24 cellular contexts compared by ENCODE assay signal in the genomic region with DNA sequence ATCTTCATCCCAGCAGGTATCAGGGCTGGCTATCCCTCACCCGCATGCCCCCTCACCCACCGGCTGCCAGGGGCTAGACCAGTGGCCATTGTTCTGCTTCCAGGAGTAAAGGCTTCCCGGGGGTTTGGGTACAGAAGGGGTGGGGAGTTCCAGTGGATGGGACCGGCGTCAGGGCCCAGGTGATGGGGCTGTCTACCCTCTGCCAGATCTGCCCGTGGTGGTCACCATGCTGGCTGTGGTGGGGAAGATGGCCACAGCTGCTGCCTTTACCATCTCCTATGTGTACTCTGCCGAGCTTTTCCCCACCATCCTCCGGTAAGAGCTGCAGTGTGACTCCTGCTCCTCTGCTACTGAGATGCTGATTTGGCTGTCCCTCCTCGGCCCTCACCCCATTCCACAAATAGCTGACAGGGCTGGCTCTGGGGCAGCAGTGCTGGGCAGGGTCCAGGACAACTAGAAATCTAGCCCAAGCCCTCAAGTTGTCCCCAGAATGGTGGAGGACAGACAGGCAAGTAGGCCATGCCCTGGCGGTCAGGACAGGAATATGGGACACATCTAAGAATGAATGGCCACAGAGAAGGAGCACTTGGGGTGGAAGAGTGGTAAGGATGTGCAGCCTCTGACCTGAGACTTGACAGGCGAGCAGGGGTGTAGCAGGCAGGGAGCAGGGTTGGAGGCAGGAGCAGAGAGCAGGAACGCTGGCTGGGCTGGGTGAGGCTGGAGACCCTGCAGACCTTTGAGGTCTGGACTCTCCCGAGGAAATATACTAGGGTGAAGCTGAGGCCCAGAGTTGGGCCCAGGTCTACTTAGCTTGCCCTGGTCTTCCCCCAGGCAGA. TPM values are rescaled to one million over a fixed set of nuclear protein-coding genes. Genes with fewer than 3 reads are reported as not detected.
"Had no signal": no experiment of that assay in that cellular context is flagged by ENCODE, and none has a peak within 500 bp of the region (broad histone marks: within the 10 kb centered on the region; RNA-seq: fewer than 3 reads in every experiment).

No MANE protein-coding gene starts in this region.

- ATAC-seq: effector memory CD8-positive, alpha-beta T cell; gastroesophageal sphincter; lower lobe of right lung; stimulated activated memory B cell treated with anti-CD40 and anti-IgM and Interleukin-4, amounts not matched to agents 10 μg/mL and 1 μg/mL and 100 μg/mL, for 72 hours had no signal

- H3K4me1 Mint-ChIP-seq: mesothelial cell of epicardium; nephron progenitor cell; stimulated activated memory B cell treated with anti-CD40 and anti-IgM and Interleukin-4, amounts not matched to agents 10 μg/mL and 1 μg/mL and 100 μg/mL, for 72 hours had no signal

- DNase-seq: effector memory CD8-positive, alpha-beta T cell; esophagus squamous epithelium; foreskin fibroblast; glutamatergic neuron; islet precursor cell; lower lobe of right lung; nephron progenitor cell; ovary; stimulated activated CD4-positive, alpha-beta T cell treated with anti-CD3 and anti-CD28 coated beads, Interleukin-2, amount 100 ng/mL, for 48 hours; stimulated activated CD8-positive, alpha-beta memory T cell treated with anti-CD3 and anti-CD28 coated beads, Interleukin-4, amount 100 ng/mL, for 48 hours; tibial artery; uterus had no signal

- H3K27ac Mint-ChIP-seq: dendritic cell treated with granulocyte-macrophage colony-stimulating factor and Interleukin-4, amounts not matched to agents 40 ng/mL and 50 ng/mL, for 4 days; effector memory CD8-positive, alpha-beta T cell; memory B cell; mesothelial cell of epicardium; nephron progenitor cell; stimulated activated memory B cell treated with anti-CD40 and anti-IgM and Interleukin-4, amounts not matched to agents 10 μg/mL and 1 μg/mL and 100 μg/mL, for 72 hours; stimulated activated naive CD8-positive, alpha-beta T cell treated with anti-CD3 and anti-CD28 coated beads, Interleukin-15, Interleukin-2, amounts not matched to agents 100 ng/mL and 50 ng/mL, for 24 hours had no signal

- H3K4me3 ChIP-seq: esophagus squamous epithelium, gastroesophageal sphincter, lower lobe of right lung, ovary, right atrium auricular region, smooth muscle cell, tibial artery, upper lobe of left lung, uterus had no signal

- H3K9me3 ChIP-seq: esophagus squamous epithelium, gastroesophageal sphincter, lower lobe of right lung, ovary, right atrium auricular region, tibial artery, upper lobe of left lung, uterus had no signal

- H3K4me3 Mint-ChIP-seq: dendritic cell treated with granulocyte-macrophage colony-stimulating factor and Interleukin-4, amounts not matched to agents 40 ng/mL and 50 ng/mL, for 4 days; effector memory CD8-positive, alpha-beta T cell; memory B cell; mesothelial cell of epicardium; nephron progenitor cell; stimulated activated memory B cell treated with anti-CD40 and anti-IgM and Interleukin-4, amounts not matched to agents 10 μg/mL and 1 μg/mL and 100 μg/mL, for 72 hours; stimulated activated naive CD8-positive, alpha-beta T cell treated with anti-CD3 and anti-CD28 coated beads, Interleukin-15, Interleukin-2, amounts not matched to agents 100 ng/mL and 50 ng/mL, for 24 hours had no signal

- H3K27ac ChIP-seq: esophagus squamous epithelium, gastroesophageal sphincter, lower lobe of right lung, ovary, right atrium auricular region, tibial artery, upper lobe of left lung, uterus had no signal

- H3K36me3 ChIP-seq: lower lobe of right lung, ovary, right atrium auricular region, uterus had no signal

- H3K4me2 ChIP-seq: smooth muscle cell had no signal

- H3K9me3 Mint-ChIP-seq: dendritic cell treated with granulocyte-macrophage colony-stimulating factor and Interleukin-4, amounts not matched to agents 40 ng/mL and 50 ng/mL, for 4 days; effector memory CD8-positive, alpha-beta T cell; memory B cell; mesothelial cell of epicardium; nephron progenitor cell; stimulated activated naive CD8-positive, alpha-beta T cell treated with anti-CD3 and anti-CD28 coated beads, Interleukin-15, Interleukin-2, amounts not matched to agents 100 ng/mL and 50 ng/mL, for 24 hours had no signal

- H3K27me3 Mint-ChIP-seq: dendritic cell treated with granulocyte-macrophage colony-stimulating factor and Interleukin-4, amounts not matched to agents 40 ng/mL and 50 ng/mL, for 4 days; effector memory CD8-positive, alpha-beta T cell; memory B cell; stimulated activated memory B cell treated with anti-CD40 and anti-IgM and Interleukin-4, amounts not matched to agents 10 μg/mL and 1 μg/mL and 100 μg/mL, for 72 hours; stimulated activated naive CD8-positive, alpha-beta T cell treated with anti-CD3 and anti-CD28 coated beads, Interleukin-15, Interleukin-2, amounts not matched to agents 100 ng/mL and 50 ng/mL, for 24 hours had no signal

- H3K4me1 ChIP-seq: esophagus squamous epithelium, gastroesophageal sphincter, lower lobe of right lung, right atrium auricular region, tibial artery, upper lobe of left lung, uterus had no signal

- FAIRE-seq: colon had no signal

- H3K27me3 ChIP-seq: esophagus squamous epithelium, gastroesophageal sphincter, ovary, right atrium auricular region, tibial artery, upper lobe of left lung, uterus had no signal

RNA-seq across cellular contexts. Expression of gene SLC22A14, which starts 5.8 kb away (rescaled TPM):
- total RNA-seq: epithelial cell of proximal tubule, left lobe of liver, lower lobe of right lung, right atrium auricular region had no signal

RNA-seq across cellular contexts. Expression of gene SLC22A13, which starts 10.7 kb away (rescaled TPM):
- total RNA-seq: epithelial cell of proximal tubule, right atrium auricular region had no signal
- polyA plus RNA-seq: ovary, smooth muscle cell had no signal
